Comparison of ENCODE assay signal across 1 cellular context in the genomic region with DNA sequence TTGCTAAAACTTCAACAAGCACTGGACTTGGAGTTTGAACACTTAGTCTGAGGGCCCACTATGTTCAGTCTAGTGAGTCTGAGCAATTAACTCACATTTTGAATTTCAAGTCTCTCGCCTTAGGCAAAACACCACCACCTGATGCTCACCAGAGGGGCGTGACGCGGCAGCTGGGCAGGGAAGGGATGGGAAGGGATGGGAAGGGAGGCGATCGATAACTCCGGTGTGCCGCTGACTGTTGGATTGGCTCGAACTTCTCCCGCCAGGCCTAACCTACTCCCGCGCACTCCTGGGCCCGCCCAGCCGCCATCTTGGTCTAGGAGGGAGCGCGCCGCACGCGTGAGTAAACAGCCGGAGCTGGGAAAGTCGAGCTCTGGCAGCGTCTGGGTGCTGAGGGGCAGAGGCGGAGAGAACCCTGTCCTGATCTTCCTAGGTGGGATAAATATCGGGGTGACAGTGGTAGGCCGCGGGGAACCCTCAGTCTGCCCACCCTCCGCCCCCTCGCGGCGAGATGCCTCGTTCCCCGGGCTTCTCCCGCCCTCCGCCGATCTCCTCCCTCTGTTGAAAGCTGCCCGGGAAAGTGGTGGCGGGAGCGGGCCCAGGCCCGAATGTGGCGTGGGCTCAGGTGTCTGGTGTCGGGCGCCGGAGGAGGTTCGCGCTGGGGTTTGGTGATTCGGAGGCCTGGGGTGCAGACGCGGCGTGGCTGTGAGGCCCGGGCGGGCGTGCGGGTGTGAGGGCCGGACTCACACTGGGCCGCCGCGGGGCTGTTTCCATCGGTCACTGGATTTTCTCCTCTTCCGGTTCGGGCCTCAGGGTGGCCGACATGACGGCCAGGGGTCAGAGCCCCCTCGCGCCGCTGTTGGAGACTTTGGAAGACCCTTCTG.
A peak's percentile ranks its signal among the peaks of the same experiment; 100 is the strongest.
TF ChIP-seq lines count a peak whose summit lies in the region.

A gene with protein sequence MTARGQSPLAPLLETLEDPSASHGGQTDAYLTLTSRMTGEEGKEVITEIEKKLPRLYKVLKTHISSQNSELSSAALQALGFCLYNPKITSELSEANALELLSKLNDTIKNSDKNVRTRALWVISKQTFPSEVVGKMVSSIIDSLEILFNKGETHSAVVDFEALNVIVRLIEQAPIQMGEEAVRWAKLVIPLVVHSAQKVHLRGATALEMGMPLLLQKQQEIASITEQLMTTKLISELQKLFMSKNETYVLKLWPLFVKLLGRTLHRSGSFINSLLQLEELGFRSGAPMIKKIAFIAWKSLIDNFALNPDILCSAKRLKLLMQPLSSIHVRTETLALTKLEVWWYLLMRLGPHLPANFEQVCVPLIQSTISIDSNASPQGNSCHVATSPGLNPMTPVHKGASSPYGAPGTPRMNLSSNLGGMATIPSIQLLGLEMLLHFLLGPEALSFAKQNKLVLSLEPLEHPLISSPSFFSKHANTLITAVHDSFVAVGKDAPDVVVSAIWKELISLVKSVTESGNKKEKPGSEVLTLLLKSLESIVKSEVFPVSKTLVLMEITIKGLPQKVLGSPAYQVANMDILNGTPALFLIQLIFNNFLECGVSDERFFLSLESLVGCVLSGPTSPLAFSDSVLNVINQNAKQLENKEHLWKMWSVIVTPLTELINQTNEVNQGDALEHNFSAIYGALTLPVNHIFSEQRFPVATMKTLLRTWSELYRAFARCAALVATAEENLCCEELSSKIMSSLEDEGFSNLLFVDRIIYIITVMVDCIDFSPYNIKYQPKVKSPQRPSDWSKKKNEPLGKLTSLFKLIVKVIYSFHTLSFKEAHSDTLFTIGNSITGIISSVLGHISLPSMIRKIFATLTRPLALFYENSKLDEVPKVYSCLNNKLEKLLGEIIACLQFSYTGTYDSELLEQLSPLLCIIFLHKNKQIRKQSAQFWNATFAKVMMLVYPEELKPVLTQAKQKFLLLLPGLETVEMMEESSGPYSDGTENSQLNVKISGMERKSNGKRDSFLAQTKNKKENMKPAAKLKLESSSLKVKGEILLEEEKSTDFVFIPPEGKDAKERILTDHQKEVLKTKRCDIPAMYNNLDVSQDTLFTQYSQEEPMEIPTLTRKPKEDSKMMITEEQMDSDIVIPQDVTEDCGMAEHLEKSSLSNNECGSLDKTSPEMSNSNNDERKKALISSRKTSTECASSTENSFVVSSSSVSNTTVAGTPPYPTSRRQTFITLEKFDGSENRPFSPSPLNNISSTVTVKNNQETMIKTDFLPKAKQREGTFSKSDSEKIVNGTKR (N-terminal part only) (plus strand): TSS at position 302 of the 884 bp plus-strand sequence. CDS start 522 bp downstream, at position 824.

TF ChIP-seq in HEK293, 187 proteins besides CTCF, POLR2A, EP300 and RAD21 (continued from another document and continues in another):
- TF ChIP-seq KLF16 (tag by site-specific recombination; IDR thresholded peaks at IDR 0.05) (peak; percentile 89), YY1 (tag by site-specific recombination; IDR thresholded peaks at IDR 0.05) (peak; percentile 91), ZNF121 (tag by site-specific recombination; IDR thresholded peaks at IDR 0.05) (0 out of 2 replicates have a peak, but pooled peaks have one; percentile 8), ZNF843 (tag by site-specific recombination; IDR thresholded peaks at IDR 0.05) (0 out of 2 replicates have a peak, but pooled peaks have one; percentile 26), BCL11B (tag by site-specific recombination; IDR thresholded peaks at IDR 0.05; ENCODE audit: low read depth) (no peak), ZNF148 (tag by site-specific recombination; IDR thresholded peaks at IDR 0.05; ENCODE audit: borderline replicate concordance) (no peak), EGR2 (tag by site-specific recombination; IDR thresholded peaks at IDR 0.05; ENCODE audit: low read depth) (peak; percentile 67), GLI4 (tag by site-specific recombination; IDR thresholded peaks at IDR 0.05) (no peak), ZNF692 (tag by site-specific recombination; IDR thresholded peaks at IDR 0.05) (peak; percentile 85), ZNF155 (tag by site-specific recombination; IDR thresholded peaks at IDR 0.05) (no peak), ATF2 (tag by site-specific recombination; IDR thresholded peaks at IDR 0.05; ENCODE audit: low read depth) (no peak), ZNF426 (tag by site-specific recombination; IDR thresholded peaks at IDR 0.05) (no peak), AEBP2 (tag by site-specific recombination; IDR thresholded peaks at IDR 0.05; ENCODE audit: borderline replicate concordance) (no peak), ZNF274 (IDR thresholded peaks at IDR 0.05; ENCODE audit: low read length) (no peak), ZNF274 (tag by site-specific recombination; IDR thresholded peaks at IDR 0.05; ENCODE audit: borderline replicate concordance) (no peak), GLIS1 (tag by site-specific recombination; IDR thresholded peaks at IDR 0.05) (peak; percentile 10; the same call in 1 of the 2 replicates), TRIM28 (IDR thresholded peaks at IDR 0.05; ENCODE audit: borderline replicate concordance, low read length) (peak; percentile 71; the same call in 1 of the 2 replicates), ZNF555 (tag by site-specific recombination; conservative IDR thresholded peaks at IDR 0.05) (no peak), ZNF214 (tag by site-specific recombination; IDR thresholded peaks at IDR 0.05; ENCODE audit: borderline replicate concordance) (no peak), ZNF302 (tag by site-specific recombination; IDR thresholded peaks at IDR 0.05; ENCODE audit: low read depth) (no peak), ZNF16 (tag by site-specific recombination; IDR thresholded peaks at IDR 0.05; ENCODE audit: low read depth) (no peak), HOXC10 (CRISPR knock-in tag; IDR thresholded peaks at IDR 0.05) (0 out of 2 replicates have a peak, but pooled peaks have one; percentile 34), KLF10 (tag by site-specific recombination; IDR thresholded peaks at IDR 0.05) (peak; percentile 82), ZNF404 (tag by site-specific recombination; IDR thresholded peaks at IDR 0.05) (no peak), ZBTB20 (tag by site-specific recombination; IDR thresholded peaks at IDR 0.05) (peak; percentile 91), ZNF112 (tag by site-specific recombination; IDR thresholded peaks at IDR 0.05) (no peak), REST (tag by site-specific recombination; IDR thresholded peaks at IDR 0.05) (no peak), GFI1B (tag by site-specific recombination; IDR thresholded peaks at IDR 0.05) (no peak), ZNF157 (tag by site-specific recombination; IDR thresholded peaks at IDR 0.05) (no peak), ZNF473 (tag by site-specific recombination; IDR thresholded peaks at IDR 0.05) (no peak), ZNF324 (tag by site-specific recombination; IDR thresholded peaks at IDR 0.05) (peak; percentile 76; the same call in 1 of the 2 replicates), ZNF23 (tag by site-specific recombination; IDR thresholded peaks at IDR 0.05; ENCODE audit: borderline replicate concordance) (no peak), SP2 (tag by site-specific recombination; IDR thresholded peaks at IDR 0.05) (peak; percentile 63), ZNF777 (tag by site-specific recombination; IDR thresholded peaks at IDR 0.05; ENCODE audit: borderline replicate concordance) (no peak), ZNF398 (tag by site-specific recombination; IDR thresholded peaks at IDR 0.05) (no peak), ZNF624 (tag by site-specific recombination; IDR thresholded peaks at IDR 0.05) (no peak), YY2 (tag by site-specific recombination; IDR thresholded peaks at IDR 0.05) (peak; percentile 90)
- TF ChIP-seq, protein P1, sequence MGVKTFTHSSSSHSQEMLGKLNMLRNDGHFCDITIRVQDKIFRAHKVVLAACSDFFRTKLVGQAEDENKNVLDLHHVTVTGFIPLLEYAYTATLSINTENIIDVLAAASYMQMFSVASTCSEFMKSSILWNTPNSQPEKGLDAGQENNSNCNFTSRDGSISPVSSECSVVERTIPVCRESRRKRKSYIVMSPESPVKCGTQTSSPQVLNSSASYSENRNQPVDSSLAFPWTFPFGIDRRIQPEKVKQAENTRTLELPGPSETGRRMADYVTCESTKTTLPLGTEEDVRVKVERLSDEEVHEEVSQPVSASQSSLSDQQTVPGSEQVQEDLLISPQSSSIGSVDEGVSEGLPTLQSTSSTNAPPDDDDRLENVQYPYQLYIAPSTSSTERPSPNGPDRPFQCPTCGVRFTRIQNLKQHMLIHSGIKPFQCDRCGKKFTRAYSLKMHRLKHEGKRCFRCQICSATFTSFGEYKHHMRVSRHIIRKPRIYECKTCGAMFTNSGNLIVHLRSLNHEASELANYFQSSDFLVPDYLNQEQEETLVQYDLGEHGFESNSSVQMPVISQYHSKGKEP (tag by site-specific recombination; IDR thresholded peaks at IDR 0.05), result 0 out of 2 replicates have a peak, but pooled peaks have one; percentile 29
